22 cellular contexts compared by ENCODE assay signal in the genomic region with DNA sequence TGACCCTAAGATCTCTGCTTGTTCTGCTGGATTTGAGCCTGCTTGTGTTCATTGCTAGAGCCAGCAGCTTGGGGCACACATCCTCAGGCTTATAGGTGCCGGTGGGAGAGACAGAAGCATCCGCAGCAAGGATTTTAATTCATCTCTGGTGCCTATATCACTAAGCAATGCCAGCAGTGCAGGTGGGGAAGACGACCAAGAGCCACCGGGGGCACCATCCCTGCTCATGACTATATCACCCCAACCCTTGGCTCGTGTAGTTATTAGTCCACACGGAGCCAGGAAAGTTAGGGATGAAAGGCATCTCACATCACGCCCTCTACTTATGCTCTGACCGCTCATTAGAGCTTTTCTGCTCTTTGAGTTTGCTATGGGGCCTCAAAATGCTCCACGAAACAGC.
"Had no signal": no experiment of that assay in that cellular context is flagged by ENCODE, and none has a peak within 500 bp of the region (broad histone marks: within the 10 kb centered on the region; RNA-seq: fewer than 3 reads in every experiment).

No MANE protein-coding gene starts in this region.

- DNase-seq: activated B cell treated with CpG ODN at 0.5 μM for 24 hours; activated CD4-positive, alpha-beta T cell treated with anti-CD3 and anti-CD28 coated beads for 1 hour; activated CD4-positive, alpha-beta T cell treated with anti-CD3 and anti-CD28 coated beads, Interleukin-2, amount 10 ng/mL, durations not matched to agents 24 days and 14 days; activated CD4-positive, alpha-beta T cell treated with anti-CD3 and anti-CD28 coated beads, Interleukin-2, amount 50 U/mL, for 48 hours; activated CD8-positive, alpha-beta memory T cell treated with anti-CD3 and anti-CD28 coated beads, Interleukin-2, amount 10 ng/mL, durations not matched to agents 7 days and 5 days; activated effector memory CD4-positive, alpha-beta T cell treated with Interleukin-2 at 50 U/mL for 16 hours; activated naive CD4-positive, alpha-beta T cell treated with Interleukin-2 at 50 U/mL for 16 hours; activated naive CD8-positive, alpha-beta T cell treated with anti-CD3 and anti-CD28 coated beads for 36 hours; activated T-cell treated with anti-CD3 and anti-CD28 coated beads, Interleukin-2, amount 50 U/mL, for 24 hours; central memory CD4-positive, alpha-beta T cell; Kasumi-1; KBM-7; NCI-H1105 treated with DMSO at 0.1 percent for 48 hours; NCI-H1436 treated with DMSO at 0.1 percent for 48 hours; NCI-H187; NCI-H2081; NCI-H510A treated with DMSO at 0.1 percent for 48 hours; PC-9; SIG-M5; T-helper 17 cell; T-helper 9 cell had no signal

- H3K9me3 Mint-ChIP-seq: activated B cell treated with CpG ODN at 0.5 μM for 24 hours; activated naive CD8-positive, alpha-beta T cell treated with anti-CD3 and anti-CD28 coated beads for 36 hours; activated T-cell treated with anti-CD3 and anti-CD28 coated beads, Interleukin-2, amount 50 U/mL, for 24 hours; activated T-helper 1 cell treated with anti-CD3 and anti-CD28 coated beads, Interleukin-12 subunit alpha, Interleukin-12 subunit beta, Interleukin-2, Interleukin-4 antibody, amounts not matched to agents 30 ng/mL and 10 ng/mL and 1 ng/mL, durations not matched to agents 14 hours and 24 hours and 36 hours had no signal

- H3K4me2 ChIP-seq: PC-9 had no signal

- ATAC-seq: activated CD8-positive, alpha-beta memory T cell treated with anti-CD3 and anti-CD28 coated beads, Interleukin-2, amount 10 ng/mL, durations not matched to agents 7 days and 5 days; T-helper 17 cell had no signal

- H3K4me3 ChIP-seq: PC-9 had no signal

- H3K27ac ChIP-seq: PC-9 had no signal

- H3K36me3 Mint-ChIP-seq: activated CD8-positive, alpha-beta memory T cell treated with anti-CD3 and anti-CD28 coated beads, Interleukin-2, amount 10 ng/mL, durations not matched to agents 7 days and 5 days; activated naive CD8-positive, alpha-beta T cell treated with anti-CD3 and anti-CD28 coated beads for 36 hours had no signal

- H3K4me1 Mint-ChIP-seq: activated B cell treated with CpG ODN at 0.5 μM for 24 hours; activated CD4-positive, alpha-beta T cell treated with anti-CD3 and anti-CD28 coated beads, Interleukin-2, amount 10 ng/mL, durations not matched to agents 24 days and 14 days; activated CD8-positive, alpha-beta memory T cell treated with anti-CD3 and anti-CD28 coated beads, Interleukin-2, amount 10 ng/mL, durations not matched to agents 7 days and 5 days; activated naive CD8-positive, alpha-beta T cell treated with anti-CD3 and anti-CD28 coated beads for 36 hours; T-helper 17 cell had no signal

- H3K4me3 Mint-ChIP-seq: activated B cell treated with CpG ODN at 0.5 μM for 24 hours; activated CD4-positive, alpha-beta T cell treated with anti-CD3 and anti-CD28 coated beads, Interleukin-2, amount 10 ng/mL, durations not matched to agents 24 days and 14 days; activated CD8-positive, alpha-beta memory T cell treated with anti-CD3 and anti-CD28 coated beads, Interleukin-2, amount 10 ng/mL, durations not matched to agents 7 days and 5 days; activated naive CD8-positive, alpha-beta T cell treated with anti-CD3 and anti-CD28 coated beads for 36 hours; activated T-cell treated with anti-CD3 and anti-CD28 coated beads, Interleukin-2, amount 50 U/mL, for 24 hours; activated T-helper 1 cell treated with anti-CD3 and anti-CD28 coated beads, Interleukin-12 subunit alpha, Interleukin-12 subunit beta, Interleukin-2, Interleukin-4 antibody, amounts not matched to agents 30 ng/mL and 10 ng/mL and 1 ng/mL, durations not matched to agents 14 hours and 24 hours and 36 hours; T-helper 17 cell had no signal

- H2AFZ ChIP-seq: PC-9 had no signal

- H3K27ac Mint-ChIP-seq: activated B cell treated with CpG ODN at 0.5 μM for 24 hours; activated CD4-positive, alpha-beta T cell treated with anti-CD3 and anti-CD28 coated beads, Interleukin-2, amount 10 ng/mL, durations not matched to agents 24 days and 14 days; activated CD8-positive, alpha-beta memory T cell treated with anti-CD3 and anti-CD28 coated beads, Interleukin-2, amount 10 ng/mL, durations not matched to agents 7 days and 5 days; activated naive CD8-positive, alpha-beta T cell treated with anti-CD3 and anti-CD28 coated beads for 36 hours; activated T-cell treated with anti-CD3 and anti-CD28 coated beads, Interleukin-2, amount 50 U/mL, for 24 hours; activated T-helper 1 cell treated with anti-CD3 and anti-CD28 coated beads, Interleukin-12 subunit alpha, Interleukin-12 subunit beta, Interleukin-2, Interleukin-4 antibody, amounts not matched to agents 30 ng/mL and 10 ng/mL and 1 ng/mL, durations not matched to agents 14 hours and 24 hours and 36 hours; T-helper 17 cell had no signal

- H3K27me3 Mint-ChIP-seq: activated B cell treated with CpG ODN at 0.5 μM for 24 hours; activated CD4-positive, alpha-beta T cell treated with anti-CD3 and anti-CD28 coated beads, Interleukin-2, amount 10 ng/mL, durations not matched to agents 24 days and 14 days; activated CD8-positive, alpha-beta memory T cell treated with anti-CD3 and anti-CD28 coated beads, Interleukin-2, amount 10 ng/mL, durations not matched to agents 7 days and 5 days; activated T-cell treated with anti-CD3 and anti-CD28 coated beads, Interleukin-2, amount 50 U/mL, for 24 hours had no signal
